9 cellular contexts compared by ENCODE assay signal in genomic region chr9:115672477-115673316, GRCh38.
A peak's percentile ranks its signal among the peaks of the same experiment; 100 is the strongest.
DNase-seq lines count a peak whose midpoint lies in the region; ATAC-seq and TF ChIP-seq lines count a peak whose summit lies in the region.
"Had no signal": no experiment of that assay in that cellular context is flagged by ENCODE, and none has a peak within 500 bp of the region (broad histone marks: within the 10 kb centered on the region; RNA-seq: fewer than 3 reads in every experiment).

No MANE protein-coding gene starts in this region.

- DNase-seq in GM04504 (ENCODE audit: low read depth) (peak; percentile 94), SK-MEL-5 (ENCODE audit: low read depth, low spot score) (peak; percentile 43), fibroblast of the conjunctiva (ENCODE audit: low read depth) (peak; percentile 96), retinal pigment epithelial cell (ENCODE audit: low read depth) (peak; percentile 96), NCI-H187 (lab: John Stamatoyannopoulos, UW) (no peak), OCI-M2 (lab: John Stamatoyannopoulos, UW; ENCODE audit: unreplicated experiment) (no peak), T-helper 1 cell (no peak)
- DNase-seq: activated CD8-positive, alpha-beta memory T cell treated with anti-CD3 and anti-CD28 coated beads, Interleukin-2, amount 50 U/mL, for 48 hours had no signal

- H3K4me3 ChIP-seq in retinal pigment epithelial cell (ENCODE audit: low read length) = peak overlapping the region; percentile 7

- no peak for ATAC-seq in GM18909 (IDR thresholded peaks at IDR 0.05; ENCODE audit: poor library complexity, unreplicated experiment)

- in situ Hi-C loops in SK-MEL-5 (cut with HindIII; ENCODE audit: low pct_unique_long_range_greater_than_20kb, low sequenced_read_pairs) = no loop called here

- TF ChIP-seq CTCF in retinal pigment epithelial cell (conservative IDR thresholded peaks at IDR 0.05; ENCODE audit: low read depth, low read length) = no peak

Comparison
In these comparisons a context has a peak if more than half of its experiments do, and no peak if none do; other contexts are left out.
1. DNase-seq: peak in GM04504 (single experiment), SK-MEL-5 (single experiment), fibroblast of the conjunctiva (single experiment) and retinal pigment epithelial cell (single experiment); none in NCI-H187 (0 of 2), OCI-M2 (single experiment) and T-helper 1 cell (0 of 5).